In the genomic region with DNA sequence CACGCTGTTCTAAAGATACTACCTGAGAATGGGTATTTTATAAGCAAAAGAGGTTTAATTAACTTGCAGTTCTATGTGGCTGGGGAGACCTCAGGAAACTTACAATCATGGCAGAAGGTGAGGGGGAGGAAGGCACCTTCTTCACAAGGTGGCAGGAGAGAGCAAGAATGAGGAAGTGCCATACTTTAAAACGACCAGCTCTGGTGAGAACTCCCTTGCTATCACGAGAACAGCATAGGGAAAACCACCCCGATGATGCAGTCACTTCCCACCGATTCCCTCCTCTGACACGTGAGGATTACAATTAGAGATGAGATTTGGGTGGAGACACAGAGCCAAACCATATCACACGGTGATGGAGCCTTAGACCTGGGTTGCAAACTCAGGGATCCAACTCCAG, we compare ENCODE assay signal across 15 cellular contexts.
"Had no signal": no experiment of that assay in that cellular context is flagged by ENCODE, and none has a peak within 500 bp of the region (broad histone marks: within the 10 kb centered on the region; RNA-seq: fewer than 3 reads in every experiment).

No MANE protein-coding gene starts in this region.

- H3K9me3 Mint-ChIP-seq: activated T-helper 2 cell treated with anti-CD3 and anti-CD28 coated beads, Interferon-gamma antibody, Interleukin-2, Interleukin-4, amounts not matched to agents 10 μg/mL and 5 μg/mL and 100 μg/mL, durations not matched to agents 14 hours and 24 hours and 36 hours had no signal

- H3K27ac ChIP-seq: adrenal gland, colonic mucosa, heart left ventricle, pancreas, stomach, thoracic aorta had no signal

- FAIRE-seq: frontal cortex, pancreas had no signal

- H3K4me1 Mint-ChIP-seq: activated B cell treated with CpG ODN at 0.5 μM for 24 hours had no signal

- H3K9me3 ChIP-seq: adrenal gland, colonic mucosa, pancreas, thoracic aorta had no signal

- H3K4me3 ChIP-seq: adrenal gland, colonic mucosa, heart left ventricle, pancreas, stomach, thoracic aorta had no signal

- H3K4me1 ChIP-seq: adrenal gland, colonic mucosa, heart left ventricle, pancreas, stomach had no signal

- H3K4me3 Mint-ChIP-seq: activated B cell treated with CpG ODN at 0.5 μM for 24 hours had no signal

- H3K27me3 Mint-ChIP-seq: activated B cell treated with CpG ODN at 0.5 μM for 24 hours had no signal

- H3K27ac Mint-ChIP-seq: activated B cell treated with CpG ODN at 0.5 μM for 24 hours; activated T-helper 2 cell treated with anti-CD3 and anti-CD28 coated beads, Interferon-gamma antibody, Interleukin-2, Interleukin-4, amounts not matched to agents 10 μg/mL and 5 μg/mL and 100 μg/mL, durations not matched to agents 14 hours and 24 hours and 36 hours had no signal

- ATAC-seq: heart left ventricle, pancreas had no signal

- H3K27me3 ChIP-seq: adrenal gland, colonic mucosa, pancreas had no signal

- H3K36me3 ChIP-seq: adrenal gland, colonic mucosa, heart left ventricle, pancreas, stomach, thoracic aorta had no signal

- DNase-seq: activated B cell treated with CpG ODN at 0.5 μM for 24 hours; activated CD4-positive, alpha-beta T cell treated with anti-CD3 and anti-CD28 coated beads, Interleukin-2, amount 50 U/mL, for 1 hour; activated naive CD4-positive, alpha-beta T cell treated with anti-CD3 and anti-CD28 coated beads, Interleukin-2, amount 50 U/mL, for 16 hours; adrenal gland; caudate nucleus; colonic mucosa; effector CD4-positive, alpha-beta T cell; heart left ventricle; pancreas; stimulated activated CD4-positive, alpha-beta T cell treated with anti-CD3 and anti-CD28 coated beads, Interleukin-15, amount 100 ng/mL, for 24 hours; stimulated activated CD4-positive, alpha-beta T cell treated with anti-CD3 and anti-CD28 coated beads, Interleukin-4, amount 100 ng/mL, for 24 hours; stomach had no signal
